Comparison of ENCODE assay signal across 8 cellular contexts in genomic region chr9:124320062-124320973, GRCh38.
A peak's percentile ranks its signal among the peaks of the same experiment; 100 is the strongest.
DNase-seq lines count a peak whose midpoint lies in the region; ATAC-seq and TF ChIP-seq lines count a peak whose summit lies in the region.

No MANE protein-coding gene starts in this region.

- no peak overlapping the region for H3K4me3 ChIP-seq in GM23338
- H3K4me3 ChIP-seq in naive thymus-derived CD4-positive, alpha-beta T cell (ENCODE audit: low read length): no peak overlapping the region
- H3K4me3 ChIP-seq in upper lobe of right lung: no peak overlapping the region

- H3K36me3 ChIP-seq in GM23338 (ENCODE audit: insufficient read depth): no peaks in the 10 kb centered on the region
- no peaks in the 10 kb centered on the region for H3K36me3 ChIP-seq in naive thymus-derived CD4-positive, alpha-beta T cell (ENCODE audit: control insufficient read depth in 2 of 3, insufficient read depth in 3 of 3, low read length in 3 of 3)
- H3K36me3 ChIP-seq in upper lobe of right lung: peaks cover 74% of the 10 kb centered on the region

- H3K79me2 ChIP-seq in GM23338 (replicated peaks; ENCODE audit: insufficient read depth): no peaks in the 10 kb centered on the region; the same call in 1 of the 2 replicates

- ATAC-seq in GM23338: peak; percentile 94
- peak; percentile 78 for ATAC-seq in activated CD8-positive, alpha-beta memory T cell treated with anti-CD3 and anti-CD28 coated beads, Interleukin-2, amount 10 ng/mL, durations not matched to agents 7 days and 5 days
- peak; percentile 61 for ATAC-seq in naive thymus-derived CD4-positive, alpha-beta T cell
- ATAC-seq in upper lobe of right lung: peak; percentile 85
- ATAC-seq in HG03045 (IDR thresholded peaks at IDR 0.05; ENCODE audit: unreplicated experiment): no peak

- no peak overlapping the region for H2AFZ ChIP-seq in GM23338

- no peak overlapping the region for H3K4me2 ChIP-seq in GM23338

- no peak overlapping the region for H3K4me3 Mint-ChIP-seq in GM23338
- H3K4me3 Mint-ChIP-seq in activated CD8-positive, alpha-beta memory T cell treated with anti-CD3 and anti-CD28 coated beads, Interleukin-2, amount 10 ng/mL, durations not matched to agents 7 days and 5 days: no peak overlapping the region
- no peak overlapping the region for H3K4me3 Mint-ChIP-seq in naive thymus-derived CD4-positive, alpha-beta T cell

- no peaks in the 10 kb centered on the region; the same call in 2 of the 3 replicates for H3K36me3 Mint-ChIP-seq in GM23338 (ENCODE audit: low read depth)
- no peaks in the 10 kb centered on the region for H3K36me3 Mint-ChIP-seq in activated CD8-positive, alpha-beta memory T cell treated with anti-CD3 and anti-CD28 coated beads, Interleukin-2, amount 10 ng/mL, durations not matched to agents 7 days and 5 days
- H3K36me3 Mint-ChIP-seq in naive thymus-derived CD4-positive, alpha-beta T cell: no peaks in the 10 kb centered on the region

- intact Hi-C loops in naive thymus-derived CD4-positive, alpha-beta T cell (cut with micrococcal nuclease): loop anchor here (1.0 to 2.0 kb wide), 2 partner anchors 193 to 194 kb away; no protein-coding TSS in a partner anchor
- intact Hi-C loops in upper lobe of right lung (cut with DNase I): no loop called here

- H3K4me1 ChIP-seq in GM23338 (ENCODE audit: insufficient read depth) (no peaks in the 10 kb centered on the region), upper lobe of right lung (no peaks in the 10 kb centered on the region)
- no peaks in the 10 kb centered on the region for H3K4me1 ChIP-seq in naive thymus-derived CD4-positive, alpha-beta T cell (ENCODE audit: control insufficient read depth in 2 of 2, insufficient read depth in 2 of 2, low read length in 2 of 2)

- H4K20me1 ChIP-seq in GM23338 (replicated peaks; ENCODE audit: insufficient read depth): no peaks in the 10 kb centered on the region

- H3K27me3 ChIP-seq in GM23338 (ENCODE audit: insufficient read depth) (no peaks in the 10 kb centered on the region), upper lobe of right lung (no peaks in the 10 kb centered on the region)
- no peaks in the 10 kb centered on the region for H3K27me3 ChIP-seq in naive thymus-derived CD4-positive, alpha-beta T cell (ENCODE audit: control insufficient read depth in 2 of 2, insufficient read depth in 2 of 2, low read length in 2 of 2)

- peaks cover 9% of the 10 kb centered on the region for H3K27me3 Mint-ChIP-seq in GM23338 (ENCODE audit: insufficient read depth, low read depth, poor library complexity)
- H3K27me3 Mint-ChIP-seq in activated CD8-positive, alpha-beta memory T cell treated with anti-CD3 and anti-CD28 coated beads, Interleukin-2, amount 10 ng/mL, durations not matched to agents 7 days and 5 days: no peaks in the 10 kb centered on the region
- H3K27me3 Mint-ChIP-seq in naive thymus-derived CD4-positive, alpha-beta T cell: no peaks in the 10 kb centered on the region

- TF ChIP-seq CTCF in GM23338 (conservative IDR thresholded peaks at IDR 0.05; ENCODE audit: low read depth in 2 of 2): peak; percentile 88 to 92
- peak; percentile 88 for TF ChIP-seq CTCF in upper lobe of right lung (IDR thresholded peaks at IDR 0.05)

- H3K4me1 Mint-ChIP-seq in GM23338: peaks cover 3% of the 10 kb centered on the region; the same call in 1 of the 3 replicates
- peaks cover 3% of the 10 kb centered on the region for H3K4me1 Mint-ChIP-seq in activated CD8-positive, alpha-beta memory T cell treated with anti-CD3 and anti-CD28 coated beads, Interleukin-2, amount 10 ng/mL, durations not matched to agents 7 days and 5 days
- peaks cover 0 to 3% (median 0%) of the 10 kb centered on the region in 7 donors for H3K4me1 Mint-ChIP-seq in naive thymus-derived CD4-positive, alpha-beta T cell

- H3K27ac Mint-ChIP-seq in GM23338: no peak overlapping the region
- H3K27ac Mint-ChIP-seq in activated CD8-positive, alpha-beta memory T cell treated with anti-CD3 and anti-CD28 coated beads, Interleukin-2, amount 10 ng/mL, durations not matched to agents 7 days and 5 days: no peak overlapping the region
- H3K27ac Mint-ChIP-seq in naive thymus-derived CD4-positive, alpha-beta T cell: no peak overlapping the region

- CTCF ChIA-PET in activated CD8-positive, alpha-beta memory T cell treated with anti-CD3 and anti-CD28 coated beads, Interleukin-2, amount 10 ng/mL, durations not matched to agents 7 days and 5 days (lab: Charles Lee): interaction anchor here (0.6 to 3.1 kb wide), 9 partner anchors 17 to 281 kb away, joined by 3 to 16 read pairs (median 3); no protein-coding TSS in a partner anchor
- CTCF ChIA-PET in naive thymus-derived CD4-positive, alpha-beta T cell (lab: Charles Lee): no interaction called here

- POLR2A ChIA-PET in naive thymus-derived CD4-positive, alpha-beta T cell (lab: Charles Lee): no interaction called here

- peak; percentile 69 for DNase-seq in Ammon's horn (ENCODE audit: low spot score)
- peak; percentile 90 for DNase-seq in GM23338 (ENCODE audit: low spot score)
- peak; percentile 19 for DNase-seq in NCI-H510A treated with DMSO at 0.1 percent for 48 hours (lab: John Stamatoyannopoulos, UW)
- peak; percentile 59 for DNase-seq in activated CD8-positive, alpha-beta memory T cell treated with anti-CD3 and anti-CD28 coated beads, Interleukin-2, amount 10 ng/mL, durations not matched to agents 7 days and 5 days
- peak; percentile 53 for DNase-seq in fibroblast of gingiva (ENCODE audit: low read depth)
- peak in 1 of 9 donors; percentile 51 for DNase-seq in naive thymus-derived CD4-positive, alpha-beta T cell
- DNase-seq in upper lobe of right lung: no peak

- H3K9me2 ChIP-seq in GM23338 (ENCODE audit: insufficient read depth): no peaks in the 10 kb centered on the region

- H3K27ac ChIP-seq in GM23338 (ENCODE audit: low read depth) (no peak overlapping the region), upper lobe of right lung (no peak overlapping the region)
- no peak overlapping the region for H3K27ac ChIP-seq in naive thymus-derived CD4-positive, alpha-beta T cell (ENCODE audit: low read depth, low read length)

- no peaks in the 10 kb centered on the region for H3F3A ChIP-seq in GM23338 (replicated peaks; ENCODE audit: low read depth)

- H3K9me3 ChIP-seq in naive thymus-derived CD4-positive, alpha-beta T cell (ENCODE audit: control insufficient read depth in 2 of 3, low read length in 3 of 3): no peaks in the 10 kb centered on the region
- no peaks in the 10 kb centered on the region for H3K9me3 ChIP-seq in upper lobe of right lung

- H3K9me3 Mint-ChIP-seq in GM23338: no peaks in the 10 kb centered on the region
- no peaks in the 10 kb centered on the region for H3K9me3 Mint-ChIP-seq in activated CD8-positive, alpha-beta memory T cell treated with anti-CD3 and anti-CD28 coated beads, Interleukin-2, amount 10 ng/mL, durations not matched to agents 7 days and 5 days (ENCODE audit: low read depth)
- no peaks in the 10 kb centered on the region for H3K9me3 Mint-ChIP-seq in naive thymus-derived CD4-positive, alpha-beta T cell

TF ChIP-seq in GM23338, 12 proteins besides CTCF, POLR2A, EP300 and RAD21 (continues in another document):
- TF ChIP-seq POLR2AphosphoS5 (IDR thresholded peaks at IDR 0.05; ENCODE audit: low read depth) (no peak), EZH2phosphoT487 (IDR thresholded peaks at IDR 0.05; ENCODE audit: unreplicated experiment) (no peak), JUNB (IDR thresholded peaks at IDR 0.05; ENCODE audit: unreplicated experiment) (no peak), EZH2 (IDR thresholded peaks at IDR 0.05; ENCODE audit: low read depth, unreplicated experiment) (no peak), ZNF331 (CRISPR knock-in tag; IDR thresholded peaks at IDR 0.05; ENCODE audit: low read depth) (no peak), STAT1 (IDR thresholded peaks at IDR 0.05; ENCODE audit: unreplicated experiment) (no peak), ZNF114 (CRISPR knock-in tag; IDR thresholded peaks at IDR 0.05) (no peak)
- TF ChIP-seq, protein P1, sequence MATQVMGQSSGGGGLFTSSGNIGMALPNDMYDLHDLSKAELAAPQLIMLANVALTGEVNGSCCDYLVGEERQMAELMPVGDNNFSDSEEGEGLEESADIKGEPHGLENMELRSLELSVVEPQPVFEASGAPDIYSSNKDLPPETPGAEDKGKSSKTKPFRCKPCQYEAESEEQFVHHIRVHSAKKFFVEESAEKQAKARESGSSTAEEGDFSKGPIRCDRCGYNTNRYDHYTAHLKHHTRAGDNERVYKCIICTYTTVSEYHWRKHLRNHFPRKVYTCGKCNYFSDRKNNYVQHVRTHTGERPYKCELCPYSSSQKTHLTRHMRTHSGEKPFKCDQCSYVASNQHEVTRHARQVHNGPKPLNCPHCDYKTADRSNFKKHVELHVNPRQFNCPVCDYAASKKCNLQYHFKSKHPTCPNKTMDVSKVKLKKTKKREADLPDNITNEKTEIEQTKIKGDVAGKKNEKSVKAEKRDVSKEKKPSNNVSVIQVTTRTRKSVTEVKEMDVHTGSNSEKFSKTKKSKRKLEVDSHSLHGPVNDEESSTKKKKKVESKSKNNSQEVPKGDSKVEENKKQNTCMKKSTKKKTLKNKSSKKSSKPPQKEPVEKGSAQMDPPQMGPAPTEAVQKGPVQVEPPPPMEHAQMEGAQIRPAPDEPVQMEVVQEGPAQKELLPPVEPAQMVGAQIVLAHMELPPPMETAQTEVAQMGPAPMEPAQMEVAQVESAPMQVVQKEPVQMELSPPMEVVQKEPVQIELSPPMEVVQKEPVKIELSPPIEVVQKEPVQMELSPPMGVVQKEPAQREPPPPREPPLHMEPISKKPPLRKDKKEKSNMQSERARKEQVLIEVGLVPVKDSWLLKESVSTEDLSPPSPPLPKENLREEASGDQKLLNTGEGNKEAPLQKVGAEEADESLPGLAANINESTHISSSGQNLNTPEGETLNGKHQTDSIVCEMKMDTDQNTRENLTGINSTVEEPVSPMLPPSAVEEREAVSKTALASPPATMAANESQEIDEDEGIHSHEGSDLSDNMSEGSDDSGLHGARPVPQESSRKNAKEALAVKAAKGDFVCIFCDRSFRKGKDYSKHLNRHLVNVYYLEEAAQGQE (IDR thresholded peaks at IDR 0.05; ENCODE audit: unreplicated experiment): no peak
